20 cellular contexts compared by ENCODE assay signal in genomic region chr22:28997342-28997741, GRCh38.
DNase-seq lines count a peak whose midpoint lies in the region; ATAC-seq and TF ChIP-seq lines count a peak whose summit lies in the region.
"Had no signal": no experiment of that assay in that cellular context is flagged by ENCODE, and none has a peak within 500 bp of the region (broad histone marks: within the 10 kb centered on the region; RNA-seq: fewer than 3 reads in every experiment).

No MANE protein-coding gene starts in this region.

- H3K23ac ChIP-seq in H9 (ENCODE audit: insufficient read length, low read depth, low read length) (no peak overlapping the region), trophoblast cell (ENCODE audit: low read length) (no peak overlapping the region)

- H3K4me1 Mint-ChIP-seq in H9 (peaks cover 41 to 46% of the 10 kb centered on the region in 2 experiments), WTC11 (peaks cover 54% of the 10 kb centered on the region), mesothelial cell of epicardium (peaks cover 35% of the 10 kb centered on the region), immature natural killer cell (peaks cover 0 to 1% of the 10 kb centered on the region in 2 donors)
- H3K4me1 Mint-ChIP-seq: B cell; CD4-positive, CD25-positive, alpha-beta regulatory T cell had no signal

- POLR2A ChIA-PET in WTC11 (lab: Charles Lee), result interaction anchor here (0.6 to 0.7 kb wide), 2 partner anchors 7 to 29 kb away, joined by 3 to 5 read pairs; no protein-coding TSS in a partner anchor

- H2BK20ac ChIP-seq in H9 (ENCODE audit: low read depth, low read length, poor library complexity, severe bottlenecking), result no peak overlapping the region

- H4K91ac ChIP-seq in H9 (ENCODE audit: insufficient read length, low read depth, low read length), result no peak overlapping the region
- no peak overlapping the region for H4K91ac ChIP-seq in trophoblast cell (ENCODE audit: low read depth, low read length)

- H3K56ac ChIP-seq in H9 (ENCODE audit: insufficient read length, low read depth, low read length), result no peak overlapping the region

- H3K27me3 ChIP-seq in H9 (ENCODE audit: insufficient read depth, low read length), result no peaks in the 10 kb centered on the region
- H3K27me3 ChIP-seq in trophoblast cell (ENCODE audit: insufficient read depth, low read length), result no peaks in the 10 kb centered on the region
- no peaks in the 10 kb centered on the region for H3K27me3 ChIP-seq in transverse colon
- H3K27me3 ChIP-seq: BLaER1 had no signal

- ATAC-seq in WTC11 (no peak), HG02642 (IDR thresholded peaks at IDR 0.05; ENCODE audit: poor library complexity, unreplicated experiment) (no peak)
- ATAC-seq: CD8-positive, alpha-beta T cell had no signal

- no peak for TF ChIP-seq POLR2A in transverse colon (IDR thresholded peaks at IDR 0.05)

- H3K23me2 ChIP-seq in H9 (ENCODE audit: insufficient read length, low read depth, low read length, poor library complexity, severe bottlenecking), result no peaks in the 10 kb centered on the region

- CTCF ChIA-PET in WTC11 (lab: Charles Lee), result interaction anchor here (0.6 kb wide), 1 partner anchor 1112 kb away, joined by 4 read pairs; no protein-coding TSS in a partner anchor

- H2AFZ ChIP-seq in H9 (ENCODE audit: low read length) (no peak overlapping the region), trophoblast cell (ENCODE audit: insufficient read depth, low read length, poor library complexity) (no peak overlapping the region)
- H2AFZ ChIP-seq: GM23248 had no signal

- H2BK15ac ChIP-seq in H9 (ENCODE audit: low read depth, low read length), result no peak overlapping the region

- H3K4ac ChIP-seq in H9 (ENCODE audit: low read depth, low read length) (no peak overlapping the region), trophoblast cell (ENCODE audit: low read depth, low read length) (peak overlapping the region; percentile 75)

- no peak overlapping the region for H4K5ac ChIP-seq in H9 (ENCODE audit: insufficient read length, low read depth, low read length)

- no peak overlapping the region for H3T11ph ChIP-seq in H9 (ENCODE audit: low read length)

- H3K9me3 ChIP-seq in H9 (ENCODE audit: control insufficient read depth, low read depth, low read length), result no peaks in the 10 kb centered on the region
- no peaks in the 10 kb centered on the region for H3K9me3 ChIP-seq in trophoblast cell (ENCODE audit: insufficient read depth, low read depth, low read length)
- H3K9me3 ChIP-seq in transverse colon, result no peaks in the 10 kb centered on the region
- H3K9me3 ChIP-seq: BLaER1, Caco-2 had no signal

- H3K27ac Mint-ChIP-seq in H9 (peak overlapping the region in 2 of 3 experiments; percentile 84 to 89; a peak in 4 of 7 replicates), WTC11 (peak overlapping the region; percentile 89), mesothelial cell of epicardium (peak overlapping the region; percentile 67), immature natural killer cell (no peak overlapping the region)
- H3K27ac Mint-ChIP-seq: B cell; CD4-positive, CD25-positive, alpha-beta regulatory T cell; CD8-positive, alpha-beta T cell had no signal

- no peaks in the 10 kb centered on the region for H3K9me3 Mint-ChIP-seq in H9
- H3K9me3 Mint-ChIP-seq in WTC11, result 0 out of 2 replicates have a peak, but pooled peaks cover 5% of the 10 kb centered on the region
- no peaks in the 10 kb centered on the region for H3K9me3 Mint-ChIP-seq in mesothelial cell of epicardium
- no peaks in the 10 kb centered on the region for H3K9me3 Mint-ChIP-seq in immature natural killer cell

- H2AK5ac ChIP-seq in H9 (ENCODE audit: insufficient read length, low read length) (no peak overlapping the region), trophoblast cell (ENCODE audit: low read length) (no peak overlapping the region)

- H3K14ac ChIP-seq in H9 (ENCODE audit: insufficient read depth, low read length), result no peak overlapping the region
- peak overlapping the region; percentile 17 for H3K14ac ChIP-seq in trophoblast cell (ENCODE audit: low read length)

- H3K9ac ChIP-seq in H9 (ENCODE audit: extremely low read depth, insufficient read length, low read length) (no peak overlapping the region), trophoblast cell (ENCODE audit: low read length) (no peak overlapping the region)
- H3K9ac ChIP-seq: BLaER1, GM23248 had no signal

- H3K4me1 ChIP-seq in H9 (ENCODE audit: insufficient read depth, low read length) (peaks cover 13% of the 10 kb centered on the region), trophoblast cell (ENCODE audit: control insufficient read depth in 1 of 2, insufficient read depth in 2 of 2, low read length in 2 of 2) (peaks cover 10 to 14% of the 10 kb centered on the region in 2 experiments), transverse colon (peaks cover 0 to 9% (median 3%) of the 10 kb centered on the region in 4 donors)
- H3K4me1 ChIP-seq: BLaER1 had no signal

- H3K27me3 Mint-ChIP-seq in H9 (ENCODE audit: low read depth), result no peaks in the 10 kb centered on the region; the same call in 1 of the 2 replicates
- no peaks in the 10 kb centered on the region for H3K27me3 Mint-ChIP-seq in WTC11 (ENCODE audit: low read depth)
- H3K27me3 Mint-ChIP-seq in mesothelial cell of epicardium (ENCODE audit: low read depth), result no peaks in the 10 kb centered on the region
- peaks cover 0 to 13% (median 2%) of the 10 kb centered on the region in 3 donors for H3K27me3 Mint-ChIP-seq in immature natural killer cell (ENCODE audit: low read depth in 3 of 3)
- H3K27me3 Mint-ChIP-seq: CD4-positive, CD25-positive, alpha-beta regulatory T cell had no signal

- no peaks in the 10 kb centered on the region for H4K20me1 ChIP-seq in H9 (ENCODE audit: control insufficient read depth, insufficient read depth, insufficient read length)

- no peak overlapping the region for H4K12ac ChIP-seq in trophoblast cell (ENCODE audit: low read depth, low read length)

- H3K4me3 ChIP-seq in trophoblast cell (ENCODE audit: low read depth, low read length) (no peak overlapping the region), transverse colon (no peak overlapping the region)
- H3K4me3 ChIP-seq: BLaER1, GM23248 had no signal

- peaks cover 14 to 41% (median 20%) of the 10 kb centered on the region in 3 experiments for H3K36me3 Mint-ChIP-seq in H9 (ENCODE audit: insufficient read depth in 1 of 3, low read depth in 3 of 3)
- H3K36me3 Mint-ChIP-seq in WTC11, result peaks cover 25% of the 10 kb centered on the region
- peaks cover 24% of the 10 kb centered on the region for H3K36me3 Mint-ChIP-seq in mesothelial cell of epicardium
- H3K36me3 Mint-ChIP-seq in immature natural killer cell, result peaks cover 0 to 17% (median 0%) of the 10 kb centered on the region in 3 donors
- H3K36me3 Mint-ChIP-seq: CD8-positive, alpha-beta T cell had no signal

- H2BK120ac ChIP-seq in H9 (ENCODE audit: low read depth, low read length, poor library complexity, severe bottlenecking) (no peak overlapping the region), trophoblast cell (ENCODE audit: insufficient read depth, low read length, poor library complexity) (no peak overlapping the region)

- H3K4me3 Mint-ChIP-seq in H9, result no peak overlapping the region
- H3K4me3 Mint-ChIP-seq in WTC11, result no peak overlapping the region
- no peak overlapping the region for H3K4me3 Mint-ChIP-seq in mesothelial cell of epicardium
- H3K4me3 Mint-ChIP-seq in immature natural killer cell, result no peak overlapping the region
- H3K4me3 Mint-ChIP-seq: B cell; CD4-positive, CD25-positive, alpha-beta regulatory T cell; CD8-positive, alpha-beta T cell had no signal

- no CpG with 5 or more reads among the region's 3 CpGs for WGBS in H9 (ENCODE audit: extremely low coverage, insufficient read length, low lambda C conversion rate)
- WGBS in trophoblast cell (ENCODE audit: extremely low coverage, insufficient coverage, insufficient read length), result no CpG with 5 or more reads among the region's 3 CpGs
- WGBS in transverse colon (ENCODE audit: low coverage in 1 of 2), 2 donors, result 90 to 100% methylated on average over 3 of the region's 3 CpGs

- no peak overlapping the region for H2BK5ac ChIP-seq in H9 (ENCODE audit: insufficient read length, low read length)
- H2BK5ac ChIP-seq in trophoblast cell (ENCODE audit: low read depth, low read length, poor library complexity), result no peak overlapping the region

- no peak for TF ChIP-seq EP300 in transverse colon (IDR thresholded peaks at IDR 0.05; ENCODE audit: low read depth)

- H3K18ac ChIP-seq in H9 (ENCODE audit: insufficient read length, low read depth, low read length), result no peak overlapping the region
- no peak overlapping the region for H3K18ac ChIP-seq in trophoblast cell (ENCODE audit: low read length)

- H2BK12ac ChIP-seq in H9 (ENCODE audit: insufficient read length, low read depth, low read length) (no peak overlapping the region), trophoblast cell (ENCODE audit: low read length) (no peak overlapping the region)

- H3K79me2 ChIP-seq in H9 (ENCODE audit: insufficient read depth, low read length) (no peaks in the 10 kb centered on the region), trophoblast cell (ENCODE audit: control insufficient read depth, insufficient read depth, low read length, poor library complexity) (peaks cover 4% of the 10 kb centered on the region)

- H4K8ac ChIP-seq in H9 (replicated peaks; ENCODE audit: insufficient read length, low read depth, low read length) (no peak overlapping the region), trophoblast cell (ENCODE audit: low read depth, low read length) (peak overlapping the region; percentile 53)

- intact Hi-C loops in transverse colon (cut with DNase I; ENCODE audit: low total_unique reads), result loop anchor here (5.0 kb wide), 1 partner anchor 565 kb away; no protein-coding TSS in a partner anchor

- H3K27ac ChIP-seq in H9 (ENCODE audit: insufficient read length, low read depth, low read length), result no peak overlapping the region
- no peak overlapping the region for H3K27ac ChIP-seq in trophoblast cell (ENCODE audit: low read depth, low read length)
- no peak overlapping the region for H3K27ac ChIP-seq in transverse colon
- H3K27ac ChIP-seq: BLaER1, C4-2B, GM23248 had no signal

- H3K79me1 ChIP-seq in H9 (ENCODE audit: insufficient read depth, low read depth, low read length, poor library complexity, severe bottlenecking) (peaks cover 3% of the 10 kb centered on the region), trophoblast cell (ENCODE audit: low read length) (peaks cover 5% of the 10 kb centered on the region)

- in situ Hi-C loops in transverse colon (cut with MboI; ENCODE audit: low pct_ligation_motif_present in 1 of 4, low pct_unique_long_range_greater_than_20kb in 1 of 4, low sequenced_read_pairs in 3 of 4), result loop anchor here in 1 of 4 donors (10.0 kb wide), 1 partner anchor 73 kb away; no protein-coding TSS in a partner anchor

- H3K36me3 ChIP-seq in trophoblast cell (ENCODE audit: control insufficient read depth in 1 of 2, insufficient read depth in 2 of 2, low read length in 2 of 2), result peaks cover 6% of the 10 kb centered on the region in 2 experiments
- no peaks in the 10 kb centered on the region for H3K36me3 ChIP-seq in transverse colon

- TF ChIP-seq CTCF in H9 (conservative IDR thresholded peaks at IDR 0.05), result no peak
- TF ChIP-seq CTCF in WTC11 (IDR thresholded peaks at IDR 0.05), result no peak
- TF ChIP-seq CTCF in mesothelial cell of epicardium (IDR thresholded peaks at IDR 0.05; ENCODE audit: unreplicated experiment), result no peak
- no peak for TF ChIP-seq CTCF in transverse colon (IDR thresholded peaks at IDR 0.05)

- H3K4me2 ChIP-seq in H9 (ENCODE audit: insufficient read depth, insufficient read length, low read length), result no peak overlapping the region
- no peak overlapping the region for H3K4me2 ChIP-seq in trophoblast cell (ENCODE audit: low read length)
- H3K4me2 ChIP-seq: BLaER1 had no signal

- DNase-seq in H9 (no peak), WTC11 (ENCODE audit: low spot score) (no peak), mesothelial cell of epicardium (ENCODE audit: low spot score in 2 of 2, unreplicated experiment in 2 of 2) (no peak), trophoblast cell (no peak), immature natural killer cell (no peak), transverse colon (no peak), DMS 273 (lab: John Stamatoyannopoulos, UW; ENCODE audit: unreplicated experiment) (no peak)
- DNase-seq: Caco-2; CD4-positive, CD25-positive, alpha-beta regulatory T cell; CD8-positive, alpha-beta T cell; DMS 273 treated with DMSO at 0.1 percent for 48 hours; DMS79; EL; GF-D8; GM23248; HCEC 1CT had no signal

Comparison
In these comparisons a context has a peak if more than half of its experiments do, and no peak if none do; other contexts are left out.
1. H3K27ac Mint-ChIP-seq: peak in H9 (2 of 3), WTC11 (single experiment) and mesothelial cell of epicardium (single experiment); none in immature natural killer cell (0 of 6).